ENCODE assay signal across 9 cellular contexts in genomic region chr11:85811624-85812023, GRCh38. TPM values are rescaled to one million over a fixed set of nuclear protein-coding genes. Genes with fewer than 3 reads are reported as not detected.
DNase-seq lines count a peak whose midpoint lies in the region; ATAC-seq and TF ChIP-seq lines count a peak whose summit lies in the region.
"Had no signal": no experiment of that assay in that cellular context is flagged by ENCODE, and none has a peak within 500 bp of the region (broad histone marks: within the 10 kb centered on the region; RNA-seq: fewer than 3 reads in every experiment).

No MANE protein-coding gene starts in this region.

- intact Hi-C loops in tibial artery (cut with DNase I; ENCODE audit: low total_unique reads): loop anchor here (5.0 kb wide), 1 partner anchor 119 kb away; no protein-coding TSS in a partner anchor

- H3K4me3 ChIP-seq in mesodermal cell (ENCODE audit: extremely low read depth, insufficient read depth, low read length, poor library complexity, severe bottlenecking): peak overlapping the region; percentile 40
- H3K4me3 ChIP-seq in tibial artery: peak overlapping the region; percentile 67 to 72

- no peak for DNase-seq in activated T-cell treated with anti-CD3 and anti-CD28 coated beads, Interleukin-2, amount 50 U/mL, for 72 hours
- DNase-seq in activated T-cell treated with anti-CD3 and anti-CD28 coated beads, Interleukin-2, amount 50 U/mL, for 48 hours: no peak
- no peak for DNase-seq in tibial artery
- DNase-seq in SW 1271 (lab: John Stamatoyannopoulos, UW): no peak
- DNase-seq: NCI-H2107 had no signal

- peaks cover 42% of the 10 kb centered on the region for H3K4me1 Mint-ChIP-seq in activated T-cell treated with anti-CD3 and anti-CD28 coated beads, Interleukin-2, amount 50 U/mL, for 72 hours (ENCODE audit: low read depth)
- H3K4me1 Mint-ChIP-seq in brain: peaks cover 28% of the 10 kb centered on the region

- H3K9me3 Mint-ChIP-seq in activated T-cell treated with anti-CD3 and anti-CD28 coated beads, Interleukin-2, amount 50 U/mL, for 72 hours: no peaks in the 10 kb centered on the region
- H3K9me3 Mint-ChIP-seq in brain: no peaks in the 10 kb centered on the region

- H3K36me3 ChIP-seq in mesodermal cell (ENCODE audit: control insufficient read depth, insufficient read depth, low read length) (no peaks in the 10 kb centered on the region), tibial artery (no peaks in the 10 kb centered on the region)

- TF ChIP-seq CTCF in brain (conservative IDR thresholded peaks at IDR 0.05) (no peak), tibial artery (IDR thresholded peaks at IDR 0.05) (no peak)

- ATAC-seq in activated T-cell treated with anti-CD3 and anti-CD28 coated beads, Interleukin-2, amount 50 U/mL, for 72 hours (replicated peaks in 1 of 2): no peak
- ATAC-seq in GM18873 (IDR thresholded peaks at IDR 0.05; ENCODE audit: low FRiP score, unreplicated experiment) (no peak), GM18517 (IDR thresholded peaks at IDR 0.05; ENCODE audit: unreplicated experiment) (no peak)

- no peak overlapping the region for H3K27ac ChIP-seq in mesodermal cell (ENCODE audit: low read depth, low read length, severe bottlenecking)
- H3K27ac ChIP-seq in tibial artery: peak overlapping the region; percentile 74 to 79

- WGBS in mesodermal cell (ENCODE audit: insufficient coverage in 2 of 2), 2 experiments: 67 to 74% methylated on average over 3 to 13 of the region's 13 CpGs

- H3K9me3 ChIP-seq in mesodermal cell (ENCODE audit: control insufficient read depth, low read length) (no peaks in the 10 kb centered on the region), tibial artery (no peaks in the 10 kb centered on the region)

- H3K4me3 Mint-ChIP-seq in activated T-cell treated with anti-CD3 and anti-CD28 coated beads, Interleukin-2, amount 50 U/mL, for 72 hours: peak overlapping the region; percentile 87 to 96
- H3K4me3 Mint-ChIP-seq in brain: peak overlapping the region; percentile 85 to 89 (median 86)

- peaks cover 6% of the 10 kb centered on the region for H3K27me3 Mint-ChIP-seq in activated T-cell treated with anti-CD3 and anti-CD28 coated beads, Interleukin-2, amount 50 U/mL, for 72 hours (ENCODE audit: low read depth)
- peaks cover 6% of the 10 kb centered on the region for H3K27me3 Mint-ChIP-seq in brain

- no peaks in the 10 kb centered on the region for H3K27me3 ChIP-seq in tibial artery

- peak overlapping the region; percentile 72 for H3K27ac Mint-ChIP-seq in activated T-cell treated with anti-CD3 and anti-CD28 coated beads, Interleukin-2, amount 50 U/mL, for 72 hours
- H3K27ac Mint-ChIP-seq in brain: peak overlapping the region in 2 of 5 experiments; percentile 12 to 23

- peaks cover 0 to 1% of the 10 kb centered on the region in 2 donors for H3K36me3 Mint-ChIP-seq in activated T-cell treated with anti-CD3 and anti-CD28 coated beads, Interleukin-2, amount 50 U/mL, for 72 hours (ENCODE audit: insufficient read depth in 2 of 2)
- H3K36me3 Mint-ChIP-seq in brain: no peaks in the 10 kb centered on the region

- H3K4me1 ChIP-seq in mesodermal cell (ENCODE audit: control insufficient read depth, insufficient read depth, low read length, poor library complexity, severe bottlenecking) (peaks cover 18% of the 10 kb centered on the region), tibial artery (peaks cover 0 to 28% (median 17%) of the 10 kb centered on the region in 4 donors)

RNA-seq across cellular contexts. Expression of gene SYTL2, which starts 0.7 kb away (rescaled TPM):
- total RNA-seq in activated T-cell treated with anti-CD3 and anti-CD28 coated beads, Interleukin-2, amount 50 U/mL, for 72 hours: 10 to 100 TPM; 34.4 to 40.1 TPM
- polyA plus RNA-seq in brain (ENCODE audit: insufficient read depth, low read depth, low replicate concordance): 5.1 TPM
- 11.4 TPM for polyA plus RNA-seq in mesodermal cell (2013, experiment 1 of 2)
- 7.7 TPM for polyA plus RNA-seq in mesodermal cell (2013, experiment 2 of 2)

RNA-seq across cellular contexts. Expression of gene CCDC83, which starts 43.6 kb away (rescaled TPM):
- total RNA-seq in activated T-cell treated with anti-CD3 and anti-CD28 coated beads, Interleukin-2, amount 50 U/mL, for 72 hours: not detected
- not detected for polyA plus RNA-seq in brain (ENCODE audit: insufficient read depth, low read depth, low replicate concordance)
- polyA plus RNA-seq in mesodermal cell (2013, experiment 1 of 2): not detected
- polyA plus RNA-seq in mesodermal cell (2013, experiment 2 of 2): not detected
